In the genomic region with DNA sequence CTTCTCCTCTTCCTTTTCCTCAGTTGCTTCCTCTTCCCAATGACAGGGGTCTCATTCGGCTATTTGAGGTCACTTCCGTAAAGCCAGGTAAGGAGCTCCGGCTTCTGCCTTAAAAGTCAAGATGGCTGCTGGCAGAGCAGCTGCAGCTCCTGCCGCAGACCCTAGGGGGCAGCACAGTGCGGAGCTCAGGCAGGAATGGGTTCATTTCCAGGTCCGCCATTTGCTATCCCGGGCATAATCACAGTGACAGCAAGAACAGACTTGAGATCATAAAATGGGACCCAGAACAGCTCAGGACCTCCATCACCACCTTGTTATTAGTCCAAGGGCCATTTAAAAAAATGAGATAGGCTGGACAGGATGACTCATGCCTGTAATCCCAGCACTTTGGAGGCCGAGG, we compare ENCODE assay signal across 19 cellular contexts.
DNase-seq lines count a peak whose midpoint lies in the region; ATAC-seq and TF ChIP-seq lines count a peak whose summit lies in the region.
"Had no signal": no experiment of that assay in that cellular context is flagged by ENCODE, and none has a peak within 500 bp of the region (broad histone marks: within the 10 kb centered on the region; RNA-seq: fewer than 3 reads in every experiment).

No MANE protein-coding gene starts in this region.

- H3K9me3 ChIP-seq in A673 (ENCODE audit: low read depth, low read length, poor library complexity, severe bottlenecking) (no peaks in the 10 kb centered on the region), OCI-LY1 (ENCODE audit: low read length) (no peaks in the 10 kb centered on the region)
- H3K9me3 ChIP-seq: HAP-1, psoas muscle had no signal

- no peaks in the 10 kb centered on the region for H3K9me2 ChIP-seq in OCI-LY1 (ENCODE audit: low read depth, low read length)

- H3K4me1 ChIP-seq in A673 (ENCODE audit: insufficient read depth, low read length, poor library complexity, severe bottlenecking) (no peaks in the 10 kb centered on the region), OCI-LY1 (ENCODE audit: insufficient read depth, low read length, severe bottlenecking) (no peaks in the 10 kb centered on the region), foreskin keratinocyte (no peaks in the 10 kb centered on the region)
- H3K4me1 ChIP-seq: HAP-1, psoas muscle had no signal

- no peak overlapping the region for H3K27ac Mint-ChIP-seq in activated CD4-positive, alpha-beta T cell treated with anti-CD3 and anti-CD28 coated beads for 36 hours
- H3K27ac Mint-ChIP-seq: activated CD4-positive, alpha-beta memory T cell treated with anti-CD3 and anti-CD28 coated beads, Interleukin-2, amount 10 ng/mL, durations not matched to agents 7 days and 5 days; activated T-helper 1 cell treated with anti-CD3 and anti-CD28 coated beads, Interleukin-12 subunit alpha, Interleukin-12 subunit beta, Interleukin-2, Interleukin-4 antibody, amounts not matched to agents 30 ng/mL and 10 ng/mL and 1 ng/mL, durations not matched to agents 14 hours and 24 hours and 36 hours; naive thymus-derived CD8-positive, alpha-beta T cell; stimulated activated naive CD8-positive, alpha-beta T cell treated with anti-CD3 and anti-CD28 coated beads, Interleukin-15, Interleukin-2, amounts not matched to agents 100 ng/mL and 50 ng/mL, for 24 hours had no signal

- peaks cover 6% of the 10 kb centered on the region for H3K9me3 Mint-ChIP-seq in activated CD4-positive, alpha-beta T cell treated with anti-CD3 and anti-CD28 coated beads for 36 hours (ENCODE audit: low read depth)

- TF ChIP-seq CTCF in A673 (conservative IDR thresholded peaks at IDR 0.05; ENCODE audit: low read depth, low read length): peak; percentile 53
- TF ChIP-seq CTCF in GM12872 (IDR thresholded peaks at IDR 0.05; ENCODE audit: insufficient read depth, low read depth, low read length): peak; percentile 23; the same call in 1 of the 3 replicates
- peak; percentile 40; the same call in 1 of the 2 replicates for TF ChIP-seq CTCF in OCI-LY1 (IDR thresholded peaks at IDR 0.05; ENCODE audit: low read length)
- TF ChIP-seq CTCF in foreskin keratinocyte (conservative IDR thresholded peaks at IDR 0.05): peak; percentile 29

- no peaks in the 10 kb centered on the region for H3K36me3 Mint-ChIP-seq in activated CD4-positive, alpha-beta T cell treated with anti-CD3 and anti-CD28 coated beads for 36 hours (ENCODE audit: low read depth)

- no peaks in the 10 kb centered on the region for H3K27me3 Mint-ChIP-seq in activated CD4-positive, alpha-beta T cell treated with anti-CD3 and anti-CD28 coated beads for 36 hours
- H3K27me3 Mint-ChIP-seq: activated CD4-positive, alpha-beta memory T cell treated with anti-CD3 and anti-CD28 coated beads, Interleukin-2, amount 10 ng/mL, durations not matched to agents 7 days and 5 days; central memory CD8-positive, alpha-beta T cell; stimulated activated naive CD8-positive, alpha-beta T cell treated with anti-CD3 and anti-CD28 coated beads, Interleukin-15, Interleukin-2, amounts not matched to agents 100 ng/mL and 50 ng/mL, for 24 hours had no signal

- H2AFZ ChIP-seq in OCI-LY1 (ENCODE audit: low read length): no peak overlapping the region

- H3K4me1 Mint-ChIP-seq in activated CD4-positive, alpha-beta T cell treated with anti-CD3 and anti-CD28 coated beads for 36 hours: no peaks in the 10 kb centered on the region
- H3K4me1 Mint-ChIP-seq: activated CD4-positive, alpha-beta memory T cell treated with anti-CD3 and anti-CD28 coated beads, Interleukin-2, amount 10 ng/mL, durations not matched to agents 7 days and 5 days; central memory CD8-positive, alpha-beta T cell; naive thymus-derived CD8-positive, alpha-beta T cell had no signal

- no peak overlapping the region for H3K4me3 Mint-ChIP-seq in activated CD4-positive, alpha-beta T cell treated with anti-CD3 and anti-CD28 coated beads for 36 hours
- H3K4me3 Mint-ChIP-seq: activated CD4-positive, alpha-beta memory T cell treated with anti-CD3 and anti-CD28 coated beads, Interleukin-2, amount 10 ng/mL, durations not matched to agents 7 days and 5 days; activated T-helper 1 cell treated with anti-CD3 and anti-CD28 coated beads, Interleukin-12 subunit alpha, Interleukin-12 subunit beta, Interleukin-2, Interleukin-4 antibody, amounts not matched to agents 30 ng/mL and 10 ng/mL and 1 ng/mL, durations not matched to agents 14 hours and 24 hours and 36 hours; central memory CD8-positive, alpha-beta T cell; naive thymus-derived CD8-positive, alpha-beta T cell; stimulated activated naive CD8-positive, alpha-beta T cell treated with anti-CD3 and anti-CD28 coated beads, Interleukin-15, Interleukin-2, amounts not matched to agents 100 ng/mL and 50 ng/mL, for 24 hours had no signal

- no peak overlapping the region for H3K9ac ChIP-seq in OCI-LY1 (ENCODE audit: low read length)

- POLR2A ChIA-PET in A673 (lab: Charles Lee; ENCODE audit: low non-redundant PET): no interaction called here
- POLR2A ChIA-PET in activated CD4-positive, alpha-beta T cell treated with anti-CD3 and anti-CD28 coated beads for 36 hours (lab: Charles Lee): interaction anchor here (0.6 kb wide), 1 partner anchor 135 kb away, joined by 3 read pairs; no protein-coding TSS in a partner anchor

- no peaks in the 10 kb centered on the region for H3F3A ChIP-seq in OCI-LY1 (ENCODE audit: insufficient read depth, low read length)

- H3K36me3 ChIP-seq in A673 (ENCODE audit: insufficient read depth, low read length, poor library complexity, severe bottlenecking) (no peaks in the 10 kb centered on the region), OCI-LY1 (ENCODE audit: insufficient read depth, low read length) (no peaks in the 10 kb centered on the region)
- H3K36me3 ChIP-seq: HAP-1 had no signal

- no TSS peak for BruUV-seq in A673 (replicated peaks; lab: Mats Ljungman, UMichigan)

- no peaks in the 10 kb centered on the region for H3K79me2 ChIP-seq in OCI-LY1 (ENCODE audit: insufficient read depth, low read length)

- no peaks in the 10 kb centered on the region for H3K27me3 ChIP-seq in A673 (replicated peaks; ENCODE audit: insufficient read depth, low read depth, low read length, poor library complexity)
- no peaks in the 10 kb centered on the region for H3K27me3 ChIP-seq in OCI-LY1 (ENCODE audit: insufficient read depth, low read length)
- H3K27me3 ChIP-seq in foreskin keratinocyte: no peaks in the 10 kb centered on the region

- H3K27ac ChIP-seq in A673 (ENCODE audit: low read depth, low read length, poor library complexity, severe bottlenecking) (no peak overlapping the region), OCI-LY1 (ENCODE audit: low read depth, low read length, poor library complexity, severe bottlenecking) (no peak overlapping the region), foreskin keratinocyte (no peak overlapping the region)
- H3K27ac ChIP-seq: psoas muscle had no signal

- intact Hi-C loops in A673 (cut with micrococcal nuclease; ENCODE audit: unreplicated experiment): no loop called here
- intact Hi-C loops in activated CD4-positive, alpha-beta T cell treated with anti-CD3 and anti-CD28 coated beads for 36 hours (cut with DNase I, micrococcal nuclease): no loop called here

- CTCF ChIA-PET in A673 (lab: Charles Lee): no interaction called here
- CTCF ChIA-PET in activated CD4-positive, alpha-beta T cell treated with anti-CD3 and anti-CD28 coated beads for 36 hours (lab: Charles Lee): no interaction called here

- no peak overlapping the region for H3K4me2 ChIP-seq in OCI-LY1 (ENCODE audit: low read length)

- H4K20me1 ChIP-seq in OCI-LY1 (ENCODE audit: insufficient read depth, low read length): no peaks in the 10 kb centered on the region

- ATAC-seq in foreskin keratinocyte: no peak
- no peak for ATAC-seq in activated CD4-positive, alpha-beta T cell treated with anti-CD3 and anti-CD28 coated beads for 36 hours
- no peak for ATAC-seq in HG03457 (IDR thresholded peaks at IDR 0.05; ENCODE audit: unreplicated experiment)
- ATAC-seq: naive thymus-derived CD8-positive, alpha-beta T cell; psoas muscle had no signal

- DNase-seq in A673 (ENCODE audit: low spot score) (peak; percentile 6), foreskin keratinocyte (no peak), AG08396 (ENCODE audit: low spot score) (no peak), SK-N-DZ (ENCODE audit: low spot score) (no peak)
- DNase-seq in activated CD4-positive, alpha-beta T cell treated with anti-CD3 and anti-CD28 coated beads for 36 hours: no peak
- DNase-seq: activated CD4-positive, alpha-beta memory T cell treated with anti-CD3 and anti-CD28 coated beads, Interleukin-2, amount 10 ng/mL, durations not matched to agents 7 days and 5 days; AML-193; foreskin melanocyte; naive thymus-derived CD8-positive, alpha-beta T cell; NCI-H1048; psoas muscle; stimulated activated CD4-positive, alpha-beta T cell treated with anti-CD3 and anti-CD28 coated beads, Interleukin-12 subunit alpha, Interleukin-12 subunit beta, amount 100 ng/mL, for 4 hours had no signal

- H3K4me3 ChIP-seq in A673 (ENCODE audit: low read depth, low read length, poor library complexity, severe bottlenecking): no peak overlapping the region
- H3K4me3 ChIP-seq in OCI-LY1 (ENCODE audit: low read depth, low read length, poor library complexity, severe bottlenecking): no peak overlapping the region
- H3K4me3 ChIP-seq: HAP-1, psoas muscle had no signal
